1 cellular context compared by ENCODE assay signal in the genomic region with DNA sequence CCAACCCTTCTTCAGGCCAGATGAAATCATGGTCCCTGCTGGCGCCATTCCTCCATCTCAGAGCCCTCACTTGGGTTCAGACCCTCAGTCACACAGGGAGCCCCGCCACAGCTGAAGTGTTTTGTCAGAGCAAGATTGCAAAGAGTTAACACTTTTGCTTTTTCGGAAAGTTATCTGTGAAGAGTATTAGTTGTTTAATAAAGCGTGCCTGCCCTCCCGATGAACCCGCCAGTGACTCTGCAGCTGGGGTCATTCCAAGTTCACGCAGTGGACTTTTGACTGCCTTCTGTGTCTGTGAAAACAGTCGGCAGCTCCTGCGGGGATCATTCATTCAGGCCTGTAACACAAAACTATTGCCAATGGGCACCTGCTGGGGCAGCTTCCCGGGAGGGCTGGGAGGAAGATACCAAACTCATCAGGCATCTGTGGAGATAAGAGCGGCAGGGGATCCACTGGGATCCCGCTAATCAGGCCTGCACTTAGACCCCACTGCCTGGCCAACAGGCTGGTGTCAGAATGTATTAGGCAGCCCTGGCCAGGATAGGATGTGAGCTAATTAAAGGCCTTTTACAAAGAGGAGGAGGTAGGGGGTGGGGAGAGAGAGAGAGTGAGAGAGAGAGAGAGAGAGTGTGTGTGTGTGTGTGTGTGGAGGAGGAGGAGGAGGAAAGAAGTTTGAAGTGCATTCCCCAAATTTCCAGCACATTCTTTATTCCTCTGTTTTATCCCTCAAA.
TF ChIP-seq lines count a peak whose summit lies in the region.

No MANE protein-coding gene starts in this region.

TF ChIP-seq in K562, 482 proteins besides CTCF, POLR2A, EP300 and RAD21 (continued from another document and continues in another):
- TF ChIP-seq, protein P1, sequence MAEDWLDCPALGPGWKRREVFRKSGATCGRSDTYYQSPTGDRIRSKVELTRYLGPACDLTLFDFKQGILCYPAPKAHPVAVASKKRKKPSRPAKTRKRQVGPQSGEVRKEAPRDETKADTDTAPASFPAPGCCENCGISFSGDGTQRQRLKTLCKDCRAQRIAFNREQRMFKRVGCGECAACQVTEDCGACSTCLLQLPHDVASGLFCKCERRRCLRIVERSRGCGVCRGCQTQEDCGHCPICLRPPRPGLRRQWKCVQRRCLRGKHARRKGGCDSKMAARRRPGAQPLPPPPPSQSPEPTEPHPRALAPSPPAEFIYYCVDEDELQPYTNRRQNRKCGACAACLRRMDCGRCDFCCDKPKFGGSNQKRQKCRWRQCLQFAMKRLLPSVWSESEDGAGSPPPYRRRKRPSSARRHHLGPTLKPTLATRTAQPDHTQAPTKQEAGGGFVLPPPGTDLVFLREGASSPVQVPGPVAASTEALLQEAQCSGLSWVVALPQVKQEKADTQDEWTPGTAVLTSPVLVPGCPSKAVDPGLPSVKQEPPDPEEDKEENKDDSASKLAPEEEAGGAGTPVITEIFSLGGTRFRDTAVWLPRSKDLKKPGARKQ (CRISPR knock-in tag; IDR thresholded peaks at IDR 0.05), result no peak
- no peak for TF ChIP-seq RFX5 (IDR thresholded peaks at IDR 0.05; ENCODE audit: low read depth, low read length)
- TF ChIP-seq ETV5 (CRISPR knock-in tag; IDR thresholded peaks at IDR 0.05; ENCODE audit: low read depth), result no peak; the same call in 1 of the 2 replicates
- TF ChIP-seq ZC3H8 (IDR thresholded peaks at IDR 0.05), result peak; percentile 95
- TF ChIP-seq BRF1 (IDR thresholded peaks at IDR 0.05; ENCODE audit: borderline replicate concordance, extremely low read depth, insufficient read length), result no peak
- no peak for TF ChIP-seq POLR2AphosphoS5 (IDR thresholded peaks at IDR 0.05; ENCODE audit: control insufficient read depth, insufficient read depth, low read depth, low read length)
- TF ChIP-seq PTTG1 (tag; IDR thresholded peaks at IDR 0.05; ENCODE audit: low read depth), result no peak
- TF ChIP-seq UBTF (IDR thresholded peaks at IDR 0.05; ENCODE audit: borderline replicate concordance in 1 of 2, low read depth in 2 of 2, low read length in 2 of 2), result no peak
- peak; percentile 77; the same call in 1 of the 2 replicates for TF ChIP-seq NFATC3 (IDR thresholded peaks at IDR 0.05)
- no peak for TF ChIP-seq SMAD1 (IDR thresholded peaks at IDR 0.05; ENCODE audit: low read depth, low read length, partially characterized antibody)
- TF ChIP-seq ATF1 (CRISPR knock-in tag; IDR thresholded peaks at IDR 0.05), result no peak
- peak; percentile 54 for TF ChIP-seq ATF1 (tag; IDR thresholded peaks at IDR 0.05)
- no peak for TF ChIP-seq EWSR1 (IDR thresholded peaks at IDR 0.05; ENCODE audit: borderline replicate concordance, low read depth, partially characterized antibody)
- no peak for TF ChIP-seq MAFF (IDR thresholded peaks at IDR 0.05; ENCODE audit: low read length)
- TF ChIP-seq IRF2 (CRISPR knock-in tag; IDR thresholded peaks at IDR 0.05), result no peak
- TF ChIP-seq BMI1 (IDR thresholded peaks at IDR 0.05; ENCODE audit: low read length), result no peak
- TF ChIP-seq, protein P2, sequence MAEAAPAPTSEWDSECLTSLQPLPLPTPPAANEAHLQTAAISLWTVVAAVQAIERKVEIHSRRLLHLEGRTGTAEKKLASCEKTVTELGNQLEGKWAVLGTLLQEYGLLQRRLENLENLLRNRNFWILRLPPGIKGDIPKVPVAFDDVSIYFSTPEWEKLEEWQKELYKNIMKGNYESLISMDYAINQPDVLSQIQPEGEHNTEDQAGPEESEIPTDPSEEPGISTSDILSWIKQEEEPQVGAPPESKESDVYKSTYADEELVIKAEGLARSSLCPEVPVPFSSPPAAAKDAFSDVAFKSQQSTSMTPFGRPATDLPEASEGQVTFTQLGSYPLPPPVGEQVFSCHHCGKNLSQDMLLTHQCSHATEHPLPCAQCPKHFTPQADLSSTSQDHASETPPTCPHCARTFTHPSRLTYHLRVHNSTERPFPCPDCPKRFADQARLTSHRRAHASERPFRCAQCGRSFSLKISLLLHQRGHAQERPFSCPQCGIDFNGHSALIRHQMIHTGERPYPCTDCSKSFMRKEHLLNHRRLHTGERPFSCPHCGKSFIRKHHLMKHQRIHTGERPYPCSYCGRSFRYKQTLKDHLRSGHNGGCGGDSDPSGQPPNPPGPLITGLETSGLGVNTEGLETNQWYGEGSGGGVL (CRISPR knock-in tag; IDR thresholded peaks at IDR 0.05), result no peak
- no peak for TF ChIP-seq NFYB (IDR thresholded peaks at IDR 0.05; ENCODE audit: extremely low read depth, insufficient read length)
- TF ChIP-seq GTF3C2 (IDR thresholded peaks at IDR 0.05; ENCODE audit: borderline replicate concordance, extremely low read depth, insufficient read length), result no peak
- TF ChIP-seq SIN3A (IDR thresholded peaks at IDR 0.05; ENCODE audit: borderline replicate concordance in 2 of 2, control insufficient read depth in 1 of 2, low read depth in 2 of 2, low read length in 2 of 2), result no peak
- no peak for TF ChIP-seq ZC3H11A (IDR thresholded peaks at IDR 0.05; ENCODE audit: low read depth, low read length)
- no peak for TF ChIP-seq ZNF586 (CRISPR knock-in tag; conservative IDR thresholded peaks at IDR 0.05)
- TF ChIP-seq ZNF699 (CRISPR knock-in tag; IDR thresholded peaks at IDR 0.05; ENCODE audit: insufficient replicate concordance), result no peak
- TF ChIP-seq ZBTB1 (CRISPR knock-in tag; IDR thresholded peaks at IDR 0.05; ENCODE audit: borderline replicate concordance, low read depth), result no peak
- peak; percentile 64; the same call in 1 of the 2 replicates for TF ChIP-seq EP400 (IDR thresholded peaks at IDR 0.05)
- no peak for TF ChIP-seq FOXA1 (IDR thresholded peaks at IDR 0.05; ENCODE audit: borderline replicate concordance)
- peak; percentile 73 for TF ChIP-seq CBFA2T3 (IDR thresholded peaks at IDR 0.05)
- no peak for TF ChIP-seq RB1 (IDR thresholded peaks at IDR 0.05; ENCODE audit: low read depth)
- TF ChIP-seq RFX7 (CRISPR knock-in tag; IDR thresholded peaks at IDR 0.05), result 0 out of 2 replicates have a peak, but pooled peaks have one; percentile 7
- TF ChIP-seq EZH2 (IDR thresholded peaks at IDR 0.05; ENCODE audit: borderline replicate concordance, low read depth, low read length), result no peak
- no peak for TF ChIP-seq MGA (IDR thresholded peaks at IDR 0.05)
- TF ChIP-seq TAF1 (IDR thresholded peaks at IDR 0.05; ENCODE audit: control insufficient read depth, extremely low read depth, insufficient read depth, low read length, severe bottlenecking), result peak; percentile 16
- no peak for TF ChIP-seq ZNF3 (CRISPR knock-in tag; IDR thresholded peaks at IDR 0.05)
- TF ChIP-seq ID3 (CRISPR knock-in tag; IDR thresholded peaks at IDR 0.05), result peak; percentile 53; the same call in 1 of the 2 replicates
- TF ChIP-seq ID3 (tag; IDR thresholded peaks at IDR 0.05), result peak; percentile 50
- TF ChIP-seq ZFX (CRISPR knock-in tag; IDR thresholded peaks at IDR 0.05), result peak; percentile 52
- no peak for TF ChIP-seq RUNX1 (IDR thresholded peaks at IDR 0.05; ENCODE audit: low read depth)
- no peak for TF ChIP-seq ZNF174 (CRISPR knock-in tag; IDR thresholded peaks at IDR 0.05)
- TF ChIP-seq MCM2 (IDR thresholded peaks at IDR 0.05; ENCODE audit: low read depth), result no peak
